ENCODE assay signal across 11 cellular contexts in the genomic region with DNA sequence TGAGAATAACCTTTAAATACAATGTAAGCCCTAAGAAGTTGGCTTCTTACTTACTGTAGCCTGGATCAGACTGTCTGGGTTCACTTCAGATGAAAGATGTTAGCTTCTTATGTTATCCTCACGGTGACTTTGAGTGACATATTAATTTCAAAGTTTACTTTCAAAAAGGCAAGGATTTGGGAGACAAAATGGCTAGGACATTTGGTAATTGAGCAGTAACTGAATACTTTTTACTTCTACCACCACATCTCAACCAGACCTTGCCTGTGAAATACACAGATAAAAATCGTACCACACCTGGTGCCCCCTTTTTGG.
"Had no signal": no experiment of that assay in that cellular context is flagged by ENCODE, and none has a peak within 500 bp of the region (broad histone marks: within the 10 kb centered on the region; RNA-seq: fewer than 3 reads in every experiment).

No MANE protein-coding gene starts in this region.

- H3K27ac Mint-ChIP-seq: activated CD4-positive, alpha-beta T cell treated with anti-CD3 and anti-CD28 coated beads, Interleukin-2, amount 10 ng/mL, durations not matched to agents 7 days and 5 days; activated naive CD8-positive, alpha-beta T cell treated with anti-CD3 and anti-CD28 coated beads for 36 hours; activated T-helper 1 cell treated with anti-CD3 and anti-CD28 coated beads, Interleukin-12 subunit alpha, Interleukin-12 subunit beta, Interleukin-2, Interleukin-4 antibody, amounts not matched to agents 30 ng/mL and 10 ng/mL and 1 ng/mL, durations not matched to agents 14 hours and 24 hours and 36 hours; nephron; stimulated activated naive CD8-positive, alpha-beta T cell treated with anti-CD3 and anti-CD28 coated beads, Interleukin-15, amount 100 ng/mL, for 72 hours; T-helper 2 cell treated with Interferon-gamma antibody and Interleukin-4, amounts not matched to agents 5 μg/mL and 100 μg/mL, for 36 hours had no signal

- H3K36me3 Mint-ChIP-seq: activated naive CD8-positive, alpha-beta T cell treated with anti-CD3 and anti-CD28 coated beads for 36 hours had no signal

- H3K4me3 ChIP-seq: body of pancreas, coronary artery, spleen, upper lobe of right lung had no signal

- H3K27me3 Mint-ChIP-seq: stimulated activated naive CD8-positive, alpha-beta T cell treated with anti-CD3 and anti-CD28 coated beads, Interleukin-15, amount 100 ng/mL, for 72 hours had no signal

- H3K9me3 ChIP-seq: body of pancreas, spleen, upper lobe of right lung had no signal

- H3K4me1 Mint-ChIP-seq: activated CD4-positive, alpha-beta T cell treated with anti-CD3 and anti-CD28 coated beads, Interleukin-2, amount 10 ng/mL, durations not matched to agents 7 days and 5 days; stimulated activated naive CD8-positive, alpha-beta T cell treated with anti-CD3 and anti-CD28 coated beads, Interleukin-15, amount 100 ng/mL, for 72 hours had no signal

- H3K27me3 ChIP-seq: body of pancreas, upper lobe of right lung had no signal

- H3K9me3 Mint-ChIP-seq: activated CD4-positive, alpha-beta T cell treated with anti-CD3 and anti-CD28 coated beads, Interleukin-2, amount 10 ng/mL, durations not matched to agents 7 days and 5 days; activated naive CD8-positive, alpha-beta T cell treated with anti-CD3 and anti-CD28 coated beads for 36 hours; activated T-helper 1 cell treated with anti-CD3 and anti-CD28 coated beads, Interleukin-12 subunit alpha, Interleukin-12 subunit beta, Interleukin-2, Interleukin-4 antibody, amounts not matched to agents 30 ng/mL and 10 ng/mL and 1 ng/mL, durations not matched to agents 14 hours and 24 hours and 36 hours; nephron; stimulated activated naive CD8-positive, alpha-beta T cell treated with anti-CD3 and anti-CD28 coated beads, Interleukin-15, amount 100 ng/mL, for 72 hours; T-helper 2 cell treated with Interferon-gamma antibody and Interleukin-4, amounts not matched to agents 5 μg/mL and 100 μg/mL, for 36 hours had no signal

- DNase-seq: occipital lobe, spleen had no signal

- H3K4me1 ChIP-seq: body of pancreas, spleen had no signal

- H3K36me3 ChIP-seq: spleen, upper lobe of right lung had no signal

- H3K27ac ChIP-seq: body of pancreas, coronary artery, spleen, upper lobe of right lung had no signal

- H3K4me3 Mint-ChIP-seq: activated CD4-positive, alpha-beta T cell treated with anti-CD3 and anti-CD28 coated beads, Interleukin-2, amount 10 ng/mL, durations not matched to agents 7 days and 5 days; activated naive CD8-positive, alpha-beta T cell treated with anti-CD3 and anti-CD28 coated beads for 36 hours; activated T-helper 1 cell treated with anti-CD3 and anti-CD28 coated beads, Interleukin-12 subunit alpha, Interleukin-12 subunit beta, Interleukin-2, Interleukin-4 antibody, amounts not matched to agents 30 ng/mL and 10 ng/mL and 1 ng/mL, durations not matched to agents 14 hours and 24 hours and 36 hours; nephron; stimulated activated naive CD8-positive, alpha-beta T cell treated with anti-CD3 and anti-CD28 coated beads, Interleukin-15, amount 100 ng/mL, for 72 hours; T-helper 2 cell treated with Interferon-gamma antibody and Interleukin-4, amounts not matched to agents 5 μg/mL and 100 μg/mL, for 36 hours had no signal
